In genomic region chr17:39687101-39687545, GRCh38 we compare ENCODE assay signal across 8 cellular contexts. TPM values are rescaled to one million over a fixed set of nuclear protein-coding genes. Genes with fewer than 3 reads are reported as not detected.
DNase-seq lines count a peak whose midpoint lies in the region; ATAC-seq and TF ChIP-seq lines count a peak whose summit lies in the region.

No MANE protein-coding gene starts in this region.

- TSS peak; percentile 83 for BruUV-seq in Calu3 (replicated peaks; lab: Mats Ljungman, UMichigan)

- DNase-seq in Calu3 = peak; percentile 99
- peak; percentile 49 for DNase-seq in OCI-M1 (lab: John Stamatoyannopoulos, UW)
- no peak for DNase-seq in epithelial cell of prostate (ENCODE audit: low read depth, low spot score)
- DNase-seq in cerebellar cortex (ENCODE audit: low spot score) = no peak
- DNase-seq in stimulated activated naive CD4-positive, alpha-beta T cell treated with Interleukin-2 at 50 U/mL for 16 hours (lab: John Stamatoyannopoulos, UW) = no peak
- no peak for DNase-seq in activated effector memory CD4-positive, alpha-beta T cell treated with anti-CD3 and anti-CD28 coated beads, Interleukin-2, amount 50 U/mL, for 16 hours

- no peaks in the 10 kb centered on the region for H3K9me3 ChIP-seq in parathyroid adenoma (ENCODE audit: control insufficient read depth, low read length)

- H3K27me3 ChIP-seq in parathyroid adenoma (ENCODE audit: control insufficient read depth, insufficient read depth, low read length) = no peaks in the 10 kb centered on the region

- peaks cover 27% of the 10 kb centered on the region for H3K4me1 Mint-ChIP-seq in Calu3 (ENCODE audit: low read depth, unreplicated experiment)

- peak overlapping the region; percentile 93 for H3K4me2 ChIP-seq in parathyroid adenoma (ENCODE audit: low read length)

- CTCF ChIA-PET in Calu3 (lab: Charles Lee) = interaction anchor here (0.5 to 161.2 kb wide), 31 partner anchors 28 to 1057 kb away, joined by 3 to 42089 read pairs (median 8); partner anchors contain the start of genes CASC3, ERBB2, GRB7 and GSDMA

- peak overlapping the region; percentile 64 for H3K4me3 Mint-ChIP-seq in Calu3 (ENCODE audit: low read depth, unreplicated experiment)

- no peak for TF ChIP-seq CTCF in Calu3 (IDR thresholded peaks at IDR 0.05; ENCODE audit: unreplicated experiment)
- TF ChIP-seq CTCF in parathyroid adenoma (IDR thresholded peaks at IDR 0.05) = no peak

- H3K27ac Mint-ChIP-seq in Calu3 (ENCODE audit: unreplicated experiment) = peak overlapping the region; percentile 63

- ATAC-seq in HG03354 (IDR thresholded peaks at IDR 0.05; ENCODE audit: poor library complexity, severe bottlenecking, unreplicated experiment) = no peak

- H3K36me3 ChIP-seq in parathyroid adenoma (ENCODE audit: control insufficient read depth, insufficient read depth, low read length) = no peaks in the 10 kb centered on the region

- H3K36me3 Mint-ChIP-seq in Calu3 (ENCODE audit: insufficient read depth, unreplicated experiment) = peaks cover 43% of the 10 kb centered on the region

- peak overlapping the region; percentile 98 for H2AFZ ChIP-seq in parathyroid adenoma

- no peak overlapping the region for H3K9ac ChIP-seq in parathyroid adenoma

- H3K27me3 Mint-ChIP-seq in Calu3 (ENCODE audit: unreplicated experiment) = no peaks in the 10 kb centered on the region

- H3K79me2 ChIP-seq in parathyroid adenoma = no peaks in the 10 kb centered on the region

- intact Hi-C loops in Calu3 (cut with micrococcal nuclease; ENCODE audit: unreplicated experiment) = loop anchor here (1.0 to 10.0 kb wide), 8 partner anchors 11 to 595 kb away; partner anchors contain the start of genes CDK12 and PSMD3

- H3K27ac ChIP-seq in epithelial cell of prostate (peak overlapping the region; percentile 81), parathyroid adenoma (peak overlapping the region; percentile 97)

- no peaks in the 10 kb centered on the region for H3K9me3 Mint-ChIP-seq in Calu3 (ENCODE audit: low read depth, unreplicated experiment)

- peaks cover 8% of the 10 kb centered on the region for H3K4me1 ChIP-seq in parathyroid adenoma

- peak overlapping the region; percentile 100 for H3K4me3 ChIP-seq in parathyroid adenoma (ENCODE audit: low read depth, low read length)

RNA-seq across cellular contexts. Expression of gene PGAP3, which starts 0.7 kb away (rescaled TPM):
- total RNA-seq in Calu3 (2022) = 1,186 and 1,276 TPM in 2 replicates

RNA-seq across cellular contexts. Expression of gene ERBB2, which starts 12.7 kb away (rescaled TPM):
- 4,829 and 4,830 TPM in 2 replicates for total RNA-seq in Calu3 (2022)

RNA-seq across cellular contexts. Expression of gene PNMT, which starts 18.9 kb away (rescaled TPM):
- total RNA-seq in Calu3 (2022) = 1.3 and 3.2 TPM in 2 replicates

RNA-seq across cellular contexts. Expression of gene TCAP, which starts 22.0 kb away (rescaled TPM):
- total RNA-seq in Calu3 (2022) = 51.5 and 61.1 TPM in 2 replicates

RNA-seq across cellular contexts. Expression of gene MIEN1, which starts 43.2 kb away (rescaled TPM):
- total RNA-seq in Calu3 (2022) = 2,121 and 2,217 TPM in 2 replicates

Comparison
In these comparisons a context has a peak if more than half of its experiments do, and no peak if none do; other contexts are left out.
1. DNase-seq: peak in Calu3 (single experiment) and OCI-M1 (single experiment); none in epithelial cell of prostate (single experiment), cerebellar cortex (single experiment), stimulated activated naive CD4-positive, alpha-beta T cell treated with Interleukin-2 at 50 U/mL for 16 hours (single experiment) and activated effector memory CD4-positive, alpha-beta T cell treated with anti-CD3 and anti-CD28 coated beads, Interleukin-2, amount 50 U/mL, for 16 hours (single experiment).